ENCODE assay signal across 8 cellular contexts in genomic region chr11:47152953-47153950, GRCh38. TPM values are rescaled to one million over a fixed set of nuclear protein-coding genes. Genes with fewer than 3 reads are reported as not detected.
A peak's percentile ranks its signal among the peaks of the same experiment; 100 is the strongest.
DNase-seq lines count a peak whose midpoint lies in the region; ATAC-seq and TF ChIP-seq lines count a peak whose summit lies in the region.

No MANE protein-coding gene starts in this region.

- DNase-seq in GM06990 (ENCODE audit: extremely low read depth, insufficient read length) (peak; percentile 45), KBM-7 (peak; percentile 83), PC-9 (peak; percentile 66 to 79), foreskin keratinocyte (peak; percentile 21 to 42), upper lobe of left lung (peak; percentile 71 to 72)
- DNase-seq in activated effector memory CD4-positive, alpha-beta T cell treated with anti-CD3 and anti-CD28 coated beads, Interleukin-2, amount 50 U/mL, for 16 hours, result peak; percentile 82

- in situ Hi-C loops in KBM-7 (cut with MboI; ENCODE audit: low pct_unique_long_range_greater_than_20kb, low sequenced_read_pairs), result loop anchor here (25.0 kb wide), 3 partner anchors 109 to 791 kb away; partner anchors contain the start of genes MADD and NR1H3

- no peak for TF ChIP-seq POLR2A in upper lobe of left lung (IDR thresholded peaks at IDR 0.05)

- H3K27ac ChIP-seq in PC-9 (no peak overlapping the region), foreskin keratinocyte (no peak overlapping the region), neutrophil (no peak overlapping the region), upper lobe of left lung (peak overlapping the region in 3 of 4 donors; percentile 4 to 18 (median 7))

- H3K9me3 ChIP-seq in PC-9 (ENCODE audit: insufficient read depth, low read depth), result no peaks in the 10 kb centered on the region
- H3K9me3 ChIP-seq in neutrophil, result no peaks in the 10 kb centered on the region
- no peaks in the 10 kb centered on the region for H3K9me3 ChIP-seq in upper lobe of left lung

- TF ChIP-seq CTCF in GM06990 (IDR thresholded peaks at IDR 0.05; ENCODE audit: insufficient read depth, low read length, poor library complexity, severe bottlenecking) (peak; percentile 99), PC-9 (conservative IDR thresholded peaks at IDR 0.05) (peak; percentile 99), foreskin keratinocyte (conservative IDR thresholded peaks at IDR 0.05) (peak; percentile 98), neutrophil (IDR thresholded peaks at IDR 0.05) (peak; percentile 25), upper lobe of left lung (IDR thresholded peaks at IDR 0.05) (peak; percentile 82 to 94 (median 90))

- intact Hi-C loops in PC-9 (cut with micrococcal nuclease; ENCODE audit: unreplicated experiment), result loop anchor here (1.0 kb wide), 2 partner anchors 234 to 264 kb away; no protein-coding TSS in a partner anchor

- ATAC-seq in foreskin keratinocyte (peak; percentile 73), upper lobe of left lung (ENCODE audit: low FRiP score in 2 of 2) (peak; percentile 83 to 92), HG03342 (IDR thresholded peaks at IDR 0.05; ENCODE audit: unreplicated experiment) (no peak)

- no peaks in the 10 kb centered on the region for H4K20me1 ChIP-seq in PC-9 (ENCODE audit: insufficient read depth)

- 43 to 52% methylated on average over 8 to 11 of the region's 11 CpGs for WGBS in upper lobe of left lung, 2 donors

- H3K4me1 ChIP-seq in PC-9 (replicated peaks; ENCODE audit: insufficient read depth), result no peaks in the 10 kb centered on the region
- H3K4me1 ChIP-seq in foreskin keratinocyte, result no peaks in the 10 kb centered on the region
- no peaks in the 10 kb centered on the region for H3K4me1 ChIP-seq in neutrophil (ENCODE audit: control insufficient read depth in 1 of 2, insufficient read depth in 1 of 2, low read depth in 1 of 2, low read length in 1 of 2)
- H3K4me1 ChIP-seq in upper lobe of left lung, result peaks cover 5 to 19% (median 13%) of the 10 kb centered on the region in 4 donors

- 0 out of 2 replicates have a peak, but pooled peaks cover 9% of the 10 kb centered on the region for H3F3A ChIP-seq in PC-9 (ENCODE audit: insufficient read depth, low read depth)

- no peaks in the 10 kb centered on the region for H3K79me2 ChIP-seq in PC-9 (ENCODE audit: low read depth)

- no peak overlapping the region for H3K4me2 ChIP-seq in PC-9

- no peaks in the 10 kb centered on the region for H3K27me3 ChIP-seq in GM06990 (replicated peaks; ENCODE audit: control insufficient read depth, insufficient read depth, low read length)
- H3K27me3 ChIP-seq in PC-9 (ENCODE audit: insufficient read depth, low read depth), result no peaks in the 10 kb centered on the region
- H3K27me3 ChIP-seq in foreskin keratinocyte, result no peaks in the 10 kb centered on the region
- H3K27me3 ChIP-seq in neutrophil, result peaks cover 17% of the 10 kb centered on the region
- no peaks in the 10 kb centered on the region for H3K27me3 ChIP-seq in upper lobe of left lung

- H3K4me3 ChIP-seq in GM06990 (replicated peaks; ENCODE audit: low read depth, low read length), result no peak overlapping the region
- no peak overlapping the region for H3K4me3 ChIP-seq in PC-9
- H3K4me3 ChIP-seq in neutrophil (ENCODE audit: low read depth in 1 of 2, low read length in 1 of 2), result no peak overlapping the region
- H3K4me3 ChIP-seq in upper lobe of left lung, result no peak overlapping the region

- H3K36me3 ChIP-seq in GM06990 (ENCODE audit: control insufficient read depth, insufficient read depth, low read length), result peaks cover 1% of the 10 kb centered on the region
- no peaks in the 10 kb centered on the region for H3K36me3 ChIP-seq in PC-9 (ENCODE audit: low read depth)
- H3K36me3 ChIP-seq in neutrophil, result peaks cover 5% of the 10 kb centered on the region
- peaks cover 0 to 10% (median 5%) of the 10 kb centered on the region in 4 donors for H3K36me3 ChIP-seq in upper lobe of left lung

- CTCF ChIA-PET in PC-9 (lab: Charles Lee), result interaction anchor here (0.6 to 1.5 kb wide), 9 partner anchors 189 to 980 kb away, joined by 3 to 9 read pairs (median 4); partner anchors contain the start of gene CSTPP1

- POLR2A ChIA-PET in PC-9 (lab: Charles Lee; ENCODE audit: unreplicated experiment), result interaction anchor here (0.7 kb wide), 1 partner anchor 276 kb away, joined by 3 read pairs; no protein-coding TSS in a partner anchor

- H2AFZ ChIP-seq in PC-9, result no peak overlapping the region

- no TSS peak for BruUV-seq in PC-9 (replicated peaks; lab: Mats Ljungman, UMichigan)

- no peaks in the 10 kb centered on the region for H3K9me2 ChIP-seq in PC-9 (ENCODE audit: insufficient read depth)

- no peak for TF ChIP-seq EP300 in upper lobe of left lung (IDR thresholded peaks at IDR 0.05)

RNA-seq across cellular contexts. Expression of gene ARFGAP2, which starts 23.4 kb away (rescaled TPM):
- 122 and 130 TPM in 2 replicates for total RNA-seq in PC-9 (2021)
- total RNA-seq in foreskin keratinocyte, result 78.2 and 83.5 TPM in 2 replicates
- polyA plus RNA-seq in foreskin keratinocyte, result 51.4 and 52.2 TPM in 2 replicates
- 100 to 1,000 TPM in 4 of 6 donors, 10 to 100 TPM in 2; 93.6 to 257 (median 110) TPM for total RNA-seq in upper lobe of left lung

RNA-seq across cellular contexts. Expression of gene PACSIN3, which starts 33.0 kb away (rescaled TPM):
- total RNA-seq in PC-9 (2021) (113 and 114 TPM in 2 replicates), foreskin keratinocyte (67.9 and 71.4 TPM in 2 replicates), upper lobe of left lung (10 to 100 TPM; 26.8 to 97.4 (median 52.8) TPM)
- polyA plus RNA-seq in foreskin keratinocyte, result 85.9 and 87.5 TPM in 2 replicates

Comparison
In these comparisons a context has a peak if more than half of its experiments do, and no peak if none do; other contexts are left out.
1. DNase-seq: peak in every context shown above with its lines; median percentile 83 in KBM-7; 82 in activated effector memory CD4-positive, alpha-beta T cell treated with anti-CD3 and anti-CD28 coated beads, Interleukin-2, amount 50 U/mL, for 16 hours; 72 in PC-9; 72 in upper lobe of left lung; 45 in GM06990; 32 in foreskin keratinocyte.
2. CTCF ChIP-seq: peak in every context shown above with its lines; median percentile 99 in GM06990; 99 in PC-9; 98 in foreskin keratinocyte; 90 in upper lobe of left lung; 25 in neutrophil.
3. H3K27ac ChIP-seq: peak in upper lobe of left lung (3 of 4); none in PC-9 (single experiment), foreskin keratinocyte (single experiment) and neutrophil (single experiment).